ENCODE assay signal across 12 cellular contexts in genomic region chr6:169960891-169961611, GRCh38.
DNase-seq lines count a peak whose midpoint lies in the region; ATAC-seq, FAIRE-seq and TF ChIP-seq lines count a peak whose summit lies in the region.
"Had no signal": no experiment of that assay in that cellular context is flagged by ENCODE, and none has a peak within 500 bp of the region (broad histone marks: within the 10 kb centered on the region; RNA-seq: fewer than 3 reads in every experiment).

No MANE protein-coding gene starts in this region.

- no peak for FAIRE-seq in kidney (lab: Jason Lieb, UNC)

- no peak for DNase-seq in activated CD4-positive, alpha-beta T cell treated with anti-CD3 and anti-CD28 coated beads, Interleukin-2, amount 10 ng/mL, durations not matched to agents 7 days and 5 days
- DNase-seq in activated CD4-positive, alpha-beta T cell treated with anti-CD3 and anti-CD28 coated beads for 4 hours, result no peak
- DNase-seq in activated B cell treated with CpG ODN at 0.5 μM for 24 hours (peak; percentile 7), kidney (peak; percentile 74), stomach (peak; percentile 23), NCI-H82 (lab: John Stamatoyannopoulos, UW) (no peak)
- DNase-seq: PC-3 had no signal

- H3K36me3 ChIP-seq in kidney (ENCODE audit: control insufficient read depth in 1 of 2, insufficient read depth in 2 of 2, low read length in 2 of 2) (no peaks in the 10 kb centered on the region), stomach (no peaks in the 10 kb centered on the region)
- H3K36me3 ChIP-seq: esophagus muscularis mucosa had no signal

- H3K4me3 ChIP-seq in kidney (ENCODE audit: low read length in 2 of 2) (no peak overlapping the region), stomach (no peak overlapping the region)

- H3K27ac ChIP-seq in kidney (ENCODE audit: low read depth in 2 of 2, low read length in 2 of 2), result no peak overlapping the region
- H3K27ac ChIP-seq in stomach, result no peak overlapping the region
- H3K27ac ChIP-seq: HL-60 had no signal

- H3K4me3 Mint-ChIP-seq in activated CD4-positive, alpha-beta T cell treated with anti-CD3 and anti-CD28 coated beads, Interleukin-2, amount 10 ng/mL, durations not matched to agents 7 days and 5 days, result peak overlapping the region; percentile 30
- H3K4me3 Mint-ChIP-seq in activated B cell treated with CpG ODN at 0.5 μM for 24 hours, result peak overlapping the region; percentile 55
- H3K4me3 Mint-ChIP-seq: activated T-helper 1 cell treated with anti-CD3 and anti-CD28 coated beads, Interleukin-12 subunit alpha, Interleukin-12 subunit beta, Interleukin-2, Interleukin-4 antibody, amounts not matched to agents 30 ng/mL and 10 ng/mL and 1 ng/mL, durations not matched to agents 14 hours and 24 hours and 36 hours had no signal

- H3K27me3 Mint-ChIP-seq in activated CD4-positive, alpha-beta T cell treated with anti-CD3 and anti-CD28 coated beads, Interleukin-2, amount 10 ng/mL, durations not matched to agents 7 days and 5 days, result peaks cover 9% of the 10 kb centered on the region
- peaks cover 18% of the 10 kb centered on the region for H3K27me3 Mint-ChIP-seq in activated B cell treated with CpG ODN at 0.5 μM for 24 hours

- H3K4me1 ChIP-seq in kidney (ENCODE audit: control insufficient read depth in 1 of 2, insufficient read depth in 1 of 2, low read depth in 1 of 2, low read length in 2 of 2) (peaks cover 0 to 4% of the 10 kb centered on the region in 2 donors), stomach (peaks cover 8 to 25% (median 16%) of the 10 kb centered on the region in 4 donors)

- TF ChIP-seq CTCF in activated B cell treated with CpG ODN at 0.5 μM for 24 hours (IDR thresholded peaks at IDR 0.05), result no peak
- TF ChIP-seq CTCF in kidney (IDR thresholded peaks at IDR 0.05; ENCODE audit: borderline replicate concordance, extremely low read depth, insufficient read depth), result no peak
- no peak for TF ChIP-seq CTCF in stomach (IDR thresholded peaks at IDR 0.05)

- POLR2A ChIA-PET in activated CD4-positive, alpha-beta T cell treated with anti-CD3 and anti-CD28 coated beads, Interleukin-2, amount 10 ng/mL, durations not matched to agents 7 days and 5 days (lab: Charles Lee), result no interaction called here
- POLR2A ChIA-PET in activated B cell treated with CpG ODN at 0.5 μM for 24 hours (lab: Charles Lee), result no interaction called here

- ATAC-seq in activated B cell treated with CpG ODN at 0.5 μM for 24 hours (ENCODE audit: low read depth), result no peak
- ATAC-seq in GM18873 (IDR thresholded peaks at IDR 0.05; ENCODE audit: low FRiP score, unreplicated experiment), result no peak
- ATAC-seq in HG03039 (IDR thresholded peaks at IDR 0.05; ENCODE audit: unreplicated experiment), result no peak
- ATAC-seq: PC-3 had no signal

- no peak overlapping the region for H3K27ac Mint-ChIP-seq in activated CD4-positive, alpha-beta T cell treated with anti-CD3 and anti-CD28 coated beads, Interleukin-2, amount 10 ng/mL, durations not matched to agents 7 days and 5 days
- H3K27ac Mint-ChIP-seq in activated B cell treated with CpG ODN at 0.5 μM for 24 hours, result no peak overlapping the region
- H3K27ac Mint-ChIP-seq: activated T-helper 1 cell treated with anti-CD3 and anti-CD28 coated beads, Interleukin-12 subunit alpha, Interleukin-12 subunit beta, Interleukin-2, Interleukin-4 antibody, amounts not matched to agents 30 ng/mL and 10 ng/mL and 1 ng/mL, durations not matched to agents 14 hours and 24 hours and 36 hours had no signal

- H3K9me3 Mint-ChIP-seq in activated CD4-positive, alpha-beta T cell treated with anti-CD3 and anti-CD28 coated beads, Interleukin-2, amount 10 ng/mL, durations not matched to agents 7 days and 5 days, result no peaks in the 10 kb centered on the region
- no peaks in the 10 kb centered on the region for H3K9me3 Mint-ChIP-seq in activated B cell treated with CpG ODN at 0.5 μM for 24 hours
- H3K9me3 Mint-ChIP-seq: activated T-helper 1 cell treated with anti-CD3 and anti-CD28 coated beads, Interleukin-12 subunit alpha, Interleukin-12 subunit beta, Interleukin-2, Interleukin-4 antibody, amounts not matched to agents 30 ng/mL and 10 ng/mL and 1 ng/mL, durations not matched to agents 14 hours and 24 hours and 36 hours had no signal

- TF ChIP-seq EP300 in stomach (IDR thresholded peaks at IDR 0.05), result no peak

- 86 to 94% (median 90%) methylated on average over 10 to 12 of the region's 12 CpGs for WGBS in stomach, 5 donors

- intact Hi-C loops in activated B cell treated with CpG ODN at 0.5 μM for 24 hours (cut with micrococcal nuclease) (no loop called here), kidney (cut with DNase I) (no loop called here), stomach (cut with DNase I; ENCODE audit: low total_unique reads) (no loop called here)

- H3K36me3 Mint-ChIP-seq in activated CD4-positive, alpha-beta T cell treated with anti-CD3 and anti-CD28 coated beads, Interleukin-2, amount 10 ng/mL, durations not matched to agents 7 days and 5 days (ENCODE audit: low read depth), result no peaks in the 10 kb centered on the region
- H3K36me3 Mint-ChIP-seq in activated B cell treated with CpG ODN at 0.5 μM for 24 hours (ENCODE audit: low read depth), result no peaks in the 10 kb centered on the region

- H3K9me3 ChIP-seq in kidney (ENCODE audit: control insufficient read depth in 1 of 2, low read length in 2 of 2) (no peaks in the 10 kb centered on the region), stomach (no peaks in the 10 kb centered on the region)
- H3K9me3 ChIP-seq: esophagus muscularis mucosa had no signal

- H3K27me3 ChIP-seq in stomach, result peaks cover 0 to 45% (median 12%) of the 10 kb centered on the region in 3 donors

- CTCF ChIA-PET in activated CD4-positive, alpha-beta T cell treated with anti-CD3 and anti-CD28 coated beads, Interleukin-2, amount 10 ng/mL, durations not matched to agents 7 days and 5 days (lab: Charles Lee), result interaction anchor here (0.5 kb wide), 1 partner anchor 266 kb away, joined by 3 read pairs; no protein-coding TSS in a partner anchor
- CTCF ChIA-PET in activated B cell treated with CpG ODN at 0.5 μM for 24 hours (lab: Charles Lee), result no interaction called here

- TF ChIP-seq POLR2A in stomach (IDR thresholded peaks at IDR 0.05), result no peak

- no peak overlapping the region for H3K9ac ChIP-seq in kidney (ENCODE audit: low read length in 2 of 2)

- peaks cover 15% of the 10 kb centered on the region for H3K4me1 Mint-ChIP-seq in activated CD4-positive, alpha-beta T cell treated with anti-CD3 and anti-CD28 coated beads, Interleukin-2, amount 10 ng/mL, durations not matched to agents 7 days and 5 days
- peaks cover 23% of the 10 kb centered on the region for H3K4me1 Mint-ChIP-seq in activated B cell treated with CpG ODN at 0.5 μM for 24 hours

Comparison
In these comparisons a context has a peak if more than half of its experiments do, and no peak if none do; other contexts are left out.
1. DNase-seq: peak in activated B cell treated with CpG ODN at 0.5 μM for 24 hours (single experiment), kidney (single experiment) and stomach (single experiment); none in activated CD4-positive, alpha-beta T cell treated with anti-CD3 and anti-CD28 coated beads, Interleukin-2, amount 10 ng/mL, durations not matched to agents 7 days and 5 days (single experiment), activated CD4-positive, alpha-beta T cell treated with anti-CD3 and anti-CD28 coated beads for 4 hours (0 of 2) and NCI-H82 (single experiment).